ENCODE assay signal across 8 cellular contexts in genomic region chr3:195226900-195227447, GRCh38. TPM values are rescaled to one million over a fixed set of nuclear protein-coding genes. Genes with fewer than 3 reads are reported as not detected.
A peak's percentile ranks its signal among the peaks of the same experiment; 100 is the strongest.
DNase-seq lines count a peak whose midpoint lies in the region; ATAC-seq lines count a peak whose summit lies in the region.

No MANE protein-coding gene starts in this region.

- H3K27ac Mint-ChIP-seq in activated CD4-positive, alpha-beta T cell treated with anti-CD3 and anti-CD28 coated beads, Interleukin-2, amount 10 ng/mL, durations not matched to agents 24 days and 14 days = no peak overlapping the region
- peak overlapping the region; percentile 32 for H3K27ac Mint-ChIP-seq in T-helper 17 cell
- no peak overlapping the region for H3K27ac Mint-ChIP-seq in stimulated activated naive B cell treated with anti-CD40 and anti-IgM and Interleukin-4, amounts not matched to agents 10 μg/mL and 1 μg/mL and 100 μg/mL, for 72 hours

- no peak for ATAC-seq in T-helper 17 cell
- peak; percentile 42 to 51 for ATAC-seq in stimulated activated naive B cell treated with anti-CD40 and anti-IgM and Interleukin-4, amounts not matched to agents 10 μg/mL and 1 μg/mL and 100 μg/mL, for 72 hours (replicated peaks)

- no peaks in the 10 kb centered on the region for H3K9me3 Mint-ChIP-seq in activated CD4-positive, alpha-beta T cell treated with anti-CD3 and anti-CD28 coated beads, Interleukin-2, amount 10 ng/mL, durations not matched to agents 24 days and 14 days
- H3K9me3 Mint-ChIP-seq in stimulated activated naive B cell treated with anti-CD40 and anti-IgM and Interleukin-4, amounts not matched to agents 10 μg/mL and 1 μg/mL and 100 μg/mL, for 72 hours = peaks cover 0 to 4% of the 10 kb centered on the region in 2 donors

- intact Hi-C loops in activated CD4-positive, alpha-beta T cell treated with anti-CD3 and anti-CD28 coated beads, Interleukin-2, amount 10 ng/mL, durations not matched to agents 24 days and 14 days (cut with micrococcal nuclease) = no loop called here

- H3K36me3 Mint-ChIP-seq in activated CD4-positive, alpha-beta T cell treated with anti-CD3 and anti-CD28 coated beads, Interleukin-2, amount 10 ng/mL, durations not matched to agents 24 days and 14 days (ENCODE audit: low read depth) = peaks cover 6% of the 10 kb centered on the region
- H3K36me3 Mint-ChIP-seq in T-helper 17 cell (ENCODE audit: low read depth) = no peaks in the 10 kb centered on the region
- peaks cover 0 to 20% of the 10 kb centered on the region in 2 donors for H3K36me3 Mint-ChIP-seq in stimulated activated naive B cell treated with anti-CD40 and anti-IgM and Interleukin-4, amounts not matched to agents 10 μg/mL and 1 μg/mL and 100 μg/mL, for 72 hours

- H3K27me3 Mint-ChIP-seq in activated CD4-positive, alpha-beta T cell treated with anti-CD3 and anti-CD28 coated beads, Interleukin-2, amount 10 ng/mL, durations not matched to agents 24 days and 14 days = peaks cover 7% of the 10 kb centered on the region
- H3K27me3 Mint-ChIP-seq in T-helper 17 cell = no peaks in the 10 kb centered on the region
- H3K27me3 Mint-ChIP-seq in stimulated activated naive B cell treated with anti-CD40 and anti-IgM and Interleukin-4, amounts not matched to agents 10 μg/mL and 1 μg/mL and 100 μg/mL, for 72 hours = no peaks in the 10 kb centered on the region

- no peaks in the 10 kb centered on the region for H3K9me3 ChIP-seq in T-helper 17 cell (ENCODE audit: control insufficient read depth, low read length, poor library complexity, severe bottlenecking)

- H3K4me3 Mint-ChIP-seq in activated CD4-positive, alpha-beta T cell treated with anti-CD3 and anti-CD28 coated beads, Interleukin-2, amount 10 ng/mL, durations not matched to agents 24 days and 14 days = no peak overlapping the region
- no peak overlapping the region for H3K4me3 Mint-ChIP-seq in T-helper 17 cell
- H3K4me3 Mint-ChIP-seq in stimulated activated naive B cell treated with anti-CD40 and anti-IgM and Interleukin-4, amounts not matched to agents 10 μg/mL and 1 μg/mL and 100 μg/mL, for 72 hours = no peak overlapping the region

- peak; percentile 19 for DNase-seq in activated CD4-positive, alpha-beta T cell treated with anti-CD3 and anti-CD28 coated beads for 48 hours
- DNase-seq in activated CD4-positive, alpha-beta T cell treated with anti-CD3 and anti-CD28 coated beads, Interleukin-2, amount 10 ng/mL, durations not matched to agents 24 days and 14 days = no peak
- DNase-seq in T-helper 17 cell (no peak), foreskin melanocyte (peak; percentile 8), NCI-H510A (lab: John Stamatoyannopoulos, UW) (no peak), NCI-H2029 (lab: John Stamatoyannopoulos, UW) (no peak)
- no peak for DNase-seq in stimulated activated naive B cell treated with anti-CD40 and anti-IgM and Interleukin-4, amounts not matched to agents 10 μg/mL and 1 μg/mL and 100 μg/mL, for 72 hours
- no peak for DNase-seq in activated naive CD4-positive, alpha-beta T cell treated with Interleukin-2 at 50 U/mL for 16 hours

- peaks cover 5% of the 10 kb centered on the region for H3K4me1 Mint-ChIP-seq in activated CD4-positive, alpha-beta T cell treated with anti-CD3 and anti-CD28 coated beads, Interleukin-2, amount 10 ng/mL, durations not matched to agents 24 days and 14 days
- H3K4me1 Mint-ChIP-seq in T-helper 17 cell = peaks cover 8% of the 10 kb centered on the region
- H3K4me1 Mint-ChIP-seq in stimulated activated naive B cell treated with anti-CD40 and anti-IgM and Interleukin-4, amounts not matched to agents 10 μg/mL and 1 μg/mL and 100 μg/mL, for 72 hours = peaks cover 13 to 21% of the 10 kb centered on the region in 2 donors

RNA-seq across cellular contexts. Expression of gene XXYLT1, which starts 44.0 kb away (rescaled TPM):
- total RNA-seq in activated CD4-positive, alpha-beta T cell treated with anti-CD3 and anti-CD28 coated beads, Interleukin-2, amount 10 ng/mL, durations not matched to agents 24 days and 14 days = 14.5 and 17.4 TPM in 2 replicates
- total RNA-seq in T-helper 17 cell = 1 to 10 TPM; 7.6 to 7.7 TPM

Comparison
In these comparisons a context has a peak if more than half of its experiments do, and no peak if none do; other contexts are left out.
1. DNase-seq: peak in activated CD4-positive, alpha-beta T cell treated with anti-CD3 and anti-CD28 coated beads for 48 hours (single experiment) and foreskin melanocyte (single experiment); none in activated CD4-positive, alpha-beta T cell treated with anti-CD3 and anti-CD28 coated beads, Interleukin-2, amount 10 ng/mL, durations not matched to agents 24 days and 14 days (single experiment), T-helper 17 cell (0 of 3), stimulated activated naive B cell treated with anti-CD40 and anti-IgM and Interleukin-4, amounts not matched to agents 10 μg/mL and 1 μg/mL and 100 μg/mL, for 72 hours (single experiment), NCI-H510A (single experiment), activated naive CD4-positive, alpha-beta T cell treated with Interleukin-2 at 50 U/mL for 16 hours (single experiment) and NCI-H2029 (single experiment).